Comparison of ENCODE assay signal across 8 cellular contexts in the genomic region with DNA sequence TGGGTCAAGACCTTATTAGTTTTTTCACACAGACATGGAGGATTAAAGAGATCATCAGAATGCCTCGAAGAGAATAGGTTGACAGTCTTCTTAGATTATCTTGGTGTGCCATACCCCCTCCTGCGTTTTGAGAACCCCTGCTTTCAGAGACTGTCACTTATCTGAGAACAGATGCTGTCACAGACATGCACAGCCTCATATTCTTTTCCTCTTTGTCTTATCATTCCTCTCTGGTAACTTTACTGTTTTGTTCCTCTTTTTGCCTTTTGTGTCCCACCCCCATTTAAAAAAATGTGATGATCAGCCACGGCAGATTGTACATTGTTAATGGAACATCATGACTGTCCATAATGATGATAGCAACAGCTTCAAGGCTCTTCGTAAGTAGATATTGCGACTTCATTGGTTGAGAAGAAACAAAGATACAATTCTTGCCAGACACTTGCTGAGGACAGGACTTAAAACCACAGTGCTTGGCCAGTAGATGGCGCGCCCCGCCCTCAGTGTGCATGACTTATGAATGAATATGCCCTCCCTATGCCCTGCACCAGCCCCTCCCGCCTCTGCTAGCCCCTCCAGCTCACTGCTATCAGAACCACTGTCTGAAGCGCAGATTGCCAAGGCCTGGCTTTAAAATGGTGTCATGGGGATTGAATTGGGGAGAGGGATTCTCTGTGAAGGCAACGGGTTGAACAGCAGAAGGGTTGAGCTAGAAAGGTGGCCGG. TPM values are rescaled to one million over a fixed set of nuclear protein-coding genes. Genes with fewer than 3 reads are reported as not detected.
DNase-seq lines count a peak whose midpoint lies in the region; ATAC-seq and TF ChIP-seq lines count a peak whose summit lies in the region.

No MANE protein-coding gene starts in this region.

- H3K27ac ChIP-seq in upper lobe of left lung, result no peak overlapping the region

- peak in 13 of 14 donors; percentile 11 to 79 (median 48) for DNase-seq in C1 segment of cervical spinal cord (lab: John Stamatoyannopoulos, UW)
- peak; percentile 11 for DNase-seq in NCI-H128 (lab: John Stamatoyannopoulos, UW; ENCODE audit: unreplicated experiment)
- DNase-seq in SKM-1 (lab: John Stamatoyannopoulos, UW; ENCODE audit: unreplicated experiment), result peak; percentile 50
- DNase-seq in activated naive CD4-positive, alpha-beta T cell treated with Interleukin-2 at 50 U/mL for 16 hours, result peak; percentile 89
- peak; percentile 80 for DNase-seq in globus pallidus (ENCODE audit: low spot score)
- peak; percentile 80 for DNase-seq in pons (ENCODE audit: low spot score)
- DNase-seq in upper lobe of left lung, result peak; percentile 88 to 94

- ATAC-seq in GM21529 (IDR thresholded peaks at IDR 0.05; ENCODE audit: unreplicated experiment) (peak; percentile 42), upper lobe of left lung (ENCODE audit: low FRiP score in 2 of 2) (peak; percentile 63 to 81)

- WGBS in upper lobe of left lung, 2 donors, result 19 to 27% methylated on average over 10 to 12 of the region's 12 CpGs

- H3K9me3 ChIP-seq in upper lobe of left lung, result no peaks in the 10 kb centered on the region

- no peaks in the 10 kb centered on the region for H3K36me3 ChIP-seq in upper lobe of left lung

- peak; percentile 68 to 81 (median 74) for TF ChIP-seq CTCF in upper lobe of left lung (IDR thresholded peaks at IDR 0.05)

- TF ChIP-seq POLR2A in upper lobe of left lung (IDR thresholded peaks at IDR 0.05), result no peak

- H3K4me3 ChIP-seq in upper lobe of left lung, result no peak overlapping the region

- H3K4me1 ChIP-seq in upper lobe of left lung, result peaks cover 10 to 20% (median 17%) of the 10 kb centered on the region in 4 donors

- no peaks in the 10 kb centered on the region for H3K27me3 ChIP-seq in upper lobe of left lung

- no peak for TF ChIP-seq EP300 in upper lobe of left lung (IDR thresholded peaks at IDR 0.05)

RNA-seq across cellular contexts. Expression of gene PITPNC1, which starts 2.6 kb away (rescaled TPM):
- total RNA-seq in upper lobe of left lung, result 10 to 100 TPM in 4 of 6 donors, 1 to 10 TPM in 2; 8.5 to 23.3 (median 13.7) TPM

RNA-seq across cellular contexts. Expression of gene PSMD12, which starts 8.1 kb away (rescaled TPM):
- total RNA-seq in upper lobe of left lung, result 10 to 100 TPM; 11.9 to 36.9 (median 29.8) TPM

Comparison
In these comparisons a context has a peak if more than half of its experiments do, and no peak if none do; other contexts are left out.
1. DNase-seq: peak in every context shown above with its lines; median percentile 91 in upper lobe of left lung; 89 in activated naive CD4-positive, alpha-beta T cell treated with Interleukin-2 at 50 U/mL for 16 hours; 80 in globus pallidus; 80 in pons; 50 in SKM-1; 48 in C1 segment of cervical spinal cord; 11 in NCI-H128.